Comparison of ENCODE assay signal across 1 cellular context in the genomic region with DNA sequence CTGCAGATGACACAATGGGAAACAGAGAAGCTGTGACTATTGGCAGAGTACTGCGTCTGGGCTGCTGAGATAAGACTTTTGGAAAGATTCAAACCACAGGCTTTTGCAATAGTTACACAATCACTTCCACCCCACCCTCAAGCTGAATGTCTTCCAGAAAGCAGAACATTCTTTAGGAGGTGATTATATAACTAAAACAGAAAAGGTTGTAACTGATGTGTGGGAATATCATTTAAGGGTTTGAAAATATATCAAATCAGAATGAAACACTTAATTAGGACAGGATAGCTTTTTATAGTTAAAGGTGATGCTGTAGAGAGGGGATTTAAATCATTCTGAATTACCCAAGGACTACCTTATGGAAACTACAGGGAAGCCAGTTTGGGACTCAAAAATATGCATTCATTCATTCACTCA.
TF ChIP-seq lines count a peak whose summit lies in the region.

No MANE protein-coding gene starts in this region.

TF ChIP-seq in IMR-90, 13 proteins besides CTCF, POLR2A, EP300 and RAD21 (continued from another document):
- peak; percentile 51; the same call in 1 of the 2 replicates for TF ChIP-seq FOS (IDR thresholded peaks at IDR 0.05; ENCODE audit: low read depth, low read length)
- peak; percentile 40; the same call in 1 of the 2 replicates for TF ChIP-seq BHLHE40 (IDR thresholded peaks at IDR 0.05; ENCODE audit: low read depth, low read length)
- TF ChIP-seq SMC3 (IDR thresholded peaks at IDR 0.05; ENCODE audit: low read depth, low read length): no peak
- TF ChIP-seq NFE2L2 (IDR thresholded peaks at IDR 0.05; ENCODE audit: low read depth, low read length): no peak
- TF ChIP-seq, protein P1, sequence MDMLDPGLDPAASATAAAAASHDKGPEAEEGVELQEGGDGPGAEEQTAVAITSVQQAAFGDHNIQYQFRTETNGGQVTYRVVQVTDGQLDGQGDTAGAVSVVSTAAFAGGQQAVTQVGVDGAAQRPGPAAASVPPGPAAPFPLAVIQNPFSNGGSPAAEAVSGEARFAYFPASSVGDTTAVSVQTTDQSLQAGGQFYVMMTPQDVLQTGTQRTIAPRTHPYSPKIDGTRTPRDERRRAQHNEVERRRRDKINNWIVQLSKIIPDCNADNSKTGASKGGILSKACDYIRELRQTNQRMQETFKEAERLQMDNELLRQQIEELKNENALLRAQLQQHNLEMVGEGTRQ (IDR thresholded peaks at IDR 0.05; ENCODE audit: low read depth, low read length): no peak
- TF ChIP-seq, protein P2, sequence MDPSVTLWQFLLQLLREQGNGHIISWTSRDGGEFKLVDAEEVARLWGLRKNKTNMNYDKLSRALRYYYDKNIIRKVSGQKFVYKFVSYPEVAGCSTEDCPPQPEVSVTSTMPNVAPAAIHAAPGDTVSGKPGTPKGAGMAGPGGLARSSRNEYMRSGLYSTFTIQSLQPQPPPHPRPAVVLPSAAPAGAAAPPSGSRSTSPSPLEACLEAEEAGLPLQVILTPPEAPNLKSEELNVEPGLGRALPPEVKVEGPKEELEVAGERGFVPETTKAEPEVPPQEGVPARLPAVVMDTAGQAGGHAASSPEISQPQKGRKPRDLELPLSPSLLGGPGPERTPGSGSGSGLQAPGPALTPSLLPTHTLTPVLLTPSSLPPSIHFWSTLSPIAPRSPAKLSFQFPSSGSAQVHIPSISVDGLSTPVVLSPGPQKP (IDR thresholded peaks at IDR 0.05; ENCODE audit: borderline replicate concordance, low read depth, low read length): no peak
- TF ChIP-seq CHD1 (IDR thresholded peaks at IDR 0.05; ENCODE audit: low read depth, low read length): no peak
- TF ChIP-seq MAZ (IDR thresholded peaks at IDR 0.05; ENCODE audit: borderline replicate concordance, low read depth, low read length): peak; percentile 64; the same call in 1 of the 2 replicates
